ENCODE assay signal across 8 cellular contexts in the genomic region with DNA sequence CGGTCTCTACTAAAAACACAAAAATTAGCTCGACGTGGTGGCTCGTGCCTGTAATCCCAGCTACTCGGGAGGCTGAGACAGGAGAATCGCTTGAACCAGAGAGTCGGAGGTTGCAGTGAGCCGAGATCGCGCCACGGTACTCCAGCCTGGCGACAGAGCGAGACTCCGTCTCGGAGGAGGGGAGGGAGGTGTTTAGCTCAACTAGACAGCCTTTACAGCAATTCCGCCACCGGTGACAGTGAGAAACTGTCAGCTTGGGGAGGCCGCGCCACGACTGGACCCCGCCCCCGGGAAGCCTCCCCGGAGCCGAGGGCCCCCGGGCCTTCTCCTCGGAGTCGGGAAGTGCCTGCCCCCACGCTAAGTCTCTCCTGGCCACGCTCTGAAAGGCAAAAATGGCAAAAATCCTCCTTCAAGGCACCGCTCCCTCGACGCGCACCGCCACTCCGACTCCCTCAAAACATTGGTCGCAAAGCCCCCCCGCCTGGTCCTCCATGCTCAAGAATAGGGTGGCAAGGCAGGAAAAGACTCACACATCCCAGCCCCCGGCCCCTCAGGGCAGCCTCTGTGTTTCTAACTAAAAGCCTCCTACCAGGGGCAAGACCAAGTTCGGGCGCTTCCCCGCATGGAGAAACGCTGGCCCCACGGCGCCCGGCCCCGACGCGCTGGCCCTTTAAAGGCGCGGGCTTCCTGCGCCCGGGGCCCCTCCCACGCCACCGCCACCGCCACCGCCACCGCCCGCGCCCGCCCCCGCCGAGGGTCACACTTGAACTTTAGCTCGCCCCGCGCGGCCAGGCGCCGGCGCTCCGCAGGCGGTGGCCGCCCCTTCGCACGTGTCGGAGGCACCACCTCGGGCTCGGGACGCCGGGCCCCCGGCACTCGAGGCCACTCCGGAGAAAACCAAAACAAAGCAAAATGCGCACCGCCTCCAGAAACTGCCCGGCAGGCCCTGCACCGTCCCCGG. TPM values are rescaled to one million over a fixed set of nuclear protein-coding genes. Genes with fewer than 3 reads are reported as not detected.
A peak's percentile ranks its signal among the peaks of the same experiment; 100 is the strongest.
DNase-seq lines count a peak whose midpoint lies in the region; TF ChIP-seq lines count a peak whose summit lies in the region.

No MANE protein-coding gene starts in this region.

- H3K4me1 ChIP-seq in A673 (ENCODE audit: insufficient read depth, low read length, poor library complexity, severe bottlenecking) (peaks cover 25% of the 10 kb centered on the region), HUES48 (ENCODE audit: control insufficient read depth, insufficient read depth, low read length) (peaks cover 41% of the 10 kb centered on the region), liver (ENCODE audit: control insufficient read depth in 4 of 4, insufficient read depth in 4 of 4, low read length in 3 of 4) (peaks cover 9 to 25% (median 11%) of the 10 kb centered on the region in 4 donors)

- H3K9ac ChIP-seq in HUES48 (ENCODE audit: low read depth, low read length) (peak overlapping the region; percentile 67), liver (ENCODE audit: low read depth in 1 of 2, low read length in 2 of 2) (peak overlapping the region; percentile 88 to 91)

- WGBS in liver: under 1% methylated on average over 87 of the region's 87 CpGs

- TF ChIP-seq CTCF in A673 (conservative IDR thresholded peaks at IDR 0.05; ENCODE audit: low read depth, low read length) (no peak), liver (IDR thresholded peaks at IDR 0.05; ENCODE audit: low read depth, low read length, missing input control) (no peak)

- H3K4me3 ChIP-seq in A673 (ENCODE audit: low read depth, low read length, poor library complexity, severe bottlenecking) (peak overlapping the region; percentile 74), HUES48 (ENCODE audit: low read depth, low read length) (peak overlapping the region; percentile 98), liver (ENCODE audit: low read depth in 1 of 3, low read length in 3 of 3) (peak overlapping the region; percentile 84 to 93 (median 92))

- no peaks in the 10 kb centered on the region for H3K9me3 ChIP-seq in A673 (ENCODE audit: low read depth, low read length, poor library complexity, severe bottlenecking)
- H3K9me3 ChIP-seq in HUES48 (ENCODE audit: control insufficient read depth, insufficient read depth, low read length): no peaks in the 10 kb centered on the region
- H3K9me3 ChIP-seq in liver (ENCODE audit: control insufficient read depth in 4 of 4, low read length in 3 of 4): no peaks in the 10 kb centered on the region

- TF ChIP-seq RAD21 in liver (IDR thresholded peaks at IDR 0.05): peak; percentile 8 to 34

- intact Hi-C loops in A673 (cut with micrococcal nuclease; ENCODE audit: unreplicated experiment): loop anchor here (5.0 kb wide), 1 partner anchor 602 kb away; no protein-coding TSS in a partner anchor

- H3K36me3 ChIP-seq in A673 (ENCODE audit: insufficient read depth, low read length, poor library complexity, severe bottlenecking) (no peaks in the 10 kb centered on the region), HUES48 (ENCODE audit: control insufficient read depth, insufficient read depth, low read length) (no peaks in the 10 kb centered on the region), liver (ENCODE audit: control insufficient read depth in 4 of 4, insufficient read depth in 3 of 4, low read depth in 1 of 4, low read length in 3 of 4) (no peaks in the 10 kb centered on the region)

- H3K27ac ChIP-seq in A673 (ENCODE audit: low read depth, low read length, poor library complexity, severe bottlenecking): peak overlapping the region; percentile 70
- peak overlapping the region; percentile 68 for H3K27ac ChIP-seq in HUES48 (ENCODE audit: low read depth, low read length)
- peak overlapping the region; percentile 83 for H3K27ac ChIP-seq in cingulate gyrus (ENCODE audit: low read depth, low read length)
- H3K27ac ChIP-seq in liver (ENCODE audit: low read depth in 1 of 2, low read length in 2 of 2): peak overlapping the region; percentile 95 to 99

- no TSS peak for BruUV-seq in A673 (replicated peaks; lab: Mats Ljungman, UMichigan)

- H3K27me3 ChIP-seq in A673 (replicated peaks; ENCODE audit: insufficient read depth, low read depth, low read length, poor library complexity): no peaks in the 10 kb centered on the region
- no peaks in the 10 kb centered on the region for H3K27me3 ChIP-seq in HUES48 (ENCODE audit: control insufficient read depth, insufficient read depth, low read length)
- no peaks in the 10 kb centered on the region for H3K27me3 ChIP-seq in liver (ENCODE audit: control insufficient read depth in 4 of 4, insufficient read depth in 4 of 4, low read length in 3 of 4)

- DNase-seq in A673 (ENCODE audit: low spot score) (peak; percentile 36), GM19238 (ENCODE audit: insufficient read length, low spot score) (peak; percentile 54), NCI-H1105 (lab: John Stamatoyannopoulos, UW) (no peak)
- peak; percentile 68 to 74 for DNase-seq in activated CD4-positive, alpha-beta T cell treated with anti-CD3 and anti-CD28 coated beads for 4 hours
- peak; percentile 71 for DNase-seq in stimulated activated CD4-positive, alpha-beta T cell treated with anti-CD3 and anti-CD28 coated beads, Interleukin-4, amount 100 ng/mL, for 1 hour

- CTCF ChIA-PET in A673 (lab: Charles Lee): no interaction called here

- POLR2A ChIA-PET in A673 (lab: Charles Lee; ENCODE audit: low non-redundant PET): no interaction called here

TF ChIP-seq in liver, 16 proteins besides CTCF, POLR2A, EP300 and RAD21:
- TF ChIP-seq RXRA (IDR thresholded peaks at IDR 0.05) (no peak), HNF4A (conservative IDR thresholded peaks at IDR 0.05) (no peak), TAF1 (conservative IDR thresholded peaks at IDR 0.05) (peak; percentile 52), YY1 (IDR thresholded peaks at IDR 0.05) (peak; percentile 40), EGR1 (IDR thresholded peaks at IDR 0.05; ENCODE audit: low read depth in 2 of 2) (peak in 1 of 2 donors; percentile 89), NR2F2 (IDR thresholded peaks at IDR 0.05) (no peak), REST (IDR thresholded peaks at IDR 0.05) (no peak), GABPA (IDR thresholded peaks at IDR 0.05 in 1 of 2, conservative IDR thresholded peaks at IDR 0.05 in 1 of 2) (no peak), FOXA2 (IDR thresholded peaks at IDR 0.05) (no peak), ZBTB33 (IDR thresholded peaks at IDR 0.05) (no peak)
- TF ChIP-seq, protein P1, sequence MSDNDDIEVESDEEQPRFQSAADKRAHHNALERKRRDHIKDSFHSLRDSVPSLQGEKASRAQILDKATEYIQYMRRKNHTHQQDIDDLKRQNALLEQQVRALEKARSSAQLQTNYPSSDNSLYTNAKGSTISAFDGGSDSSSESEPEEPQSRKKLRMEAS (IDR thresholded peaks at IDR 0.05): peak; percentile 37
- TF ChIP-seq, protein P2, sequence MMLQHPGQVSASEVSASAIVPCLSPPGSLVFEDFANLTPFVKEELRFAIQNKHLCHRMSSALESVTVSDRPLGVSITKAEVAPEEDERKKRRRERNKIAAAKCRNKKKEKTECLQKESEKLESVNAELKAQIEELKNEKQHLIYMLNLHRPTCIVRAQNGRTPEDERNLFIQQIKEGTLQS (IDR thresholded peaks at IDR 0.05): no peak

RNA-seq across cellular contexts. Expression of gene FOXO1, which starts 2.1 kb away (rescaled TPM):
- total RNA-seq in A673 (2021) (2.9 and 3.0 TPM in 2 replicates), liver (10 to 100 TPM in 1 of 2 donors, 1 to 10 TPM in 1; 6.4 to 23.6 TPM)
- polyA plus RNA-seq in liver: 10 to 100 TPM in 1 of 2 donors, 1 to 10 TPM in 1; 5.4 to 10.8 TPM
